Comparison of ENCODE assay signal across 14 cellular contexts in genomic region chr2:141906673-141907072, GRCh38.
DNase-seq lines count a peak whose midpoint lies in the region; ATAC-seq and TF ChIP-seq lines count a peak whose summit lies in the region.
"Had no signal": no experiment of that assay in that cellular context is flagged by ENCODE, and none has a peak within 500 bp of the region (broad histone marks: within the 10 kb centered on the region; RNA-seq: fewer than 3 reads in every experiment).

No MANE protein-coding gene starts in this region.

- TF ChIP-seq CTCF in mammary epithelial cell (conservative IDR thresholded peaks at IDR 0.05 in 1 of 2, IDR thresholded peaks at IDR 0.05 in 1 of 2; ENCODE audit: extremely low read depth in 1 of 2, insufficient read depth in 1 of 2, low read depth in 1 of 2, low read length in 2 of 2), result peak in 1 of 2 donors; percentile 37
- no peak for TF ChIP-seq CTCF in breast epithelium (IDR thresholded peaks at IDR 0.05)
- peak; percentile 58 for TF ChIP-seq CTCF in LNCaP clone FGC (IDR thresholded peaks at IDR 0.05; ENCODE audit: control insufficient read depth, extremely low read depth, insufficient read depth)
- peak; percentile 47 for TF ChIP-seq CTCF in PC-3 (conservative IDR thresholded peaks at IDR 0.05; ENCODE audit: low read depth, low read length)

- H3K27ac ChIP-seq in mammary epithelial cell (ENCODE audit: insufficient read depth, low read depth, low read length), result no peak overlapping the region
- no peak overlapping the region for H3K27ac ChIP-seq in breast epithelium
- H3K27ac ChIP-seq in PC-3 (ENCODE audit: low read length), result no peak overlapping the region
- H3K27ac ChIP-seq: PC-9 had no signal

- BruUV-seq in mammary epithelial cell (replicated peaks; lab: Mats Ljungman, UMichigan) (no TSS peak), PC-3 (replicated peaks; lab: Mats Ljungman, UMichigan) (no TSS peak)

- no peaks in the 10 kb centered on the region for H3K9me2 ChIP-seq in PC-3 (replicated peaks; ENCODE audit: low read length)

- CTCF ChIA-PET in mammary epithelial cell (lab: Charles Lee; ENCODE audit: low non-redundant PET), result no interaction called here
- CTCF ChIA-PET in PC-3 (lab: Charles Lee), result no interaction called here

- no peaks in the 10 kb centered on the region for H3F3A ChIP-seq in PC-3 (ENCODE audit: low read length, unreplicated experiment)

- ATAC-seq in PC-3, result peak; percentile 27; the same call in 1 of the 2 replicates
- ATAC-seq in left lobe of liver, result peak; percentile 31
- ATAC-seq in HG03097 (IDR thresholded peaks at IDR 0.05; ENCODE audit: low FRiP score, unreplicated experiment), result no peak
- no peak for ATAC-seq in HG03571 (IDR thresholded peaks at IDR 0.05; ENCODE audit: unreplicated experiment)

- no peak overlapping the region for H3K4me3 ChIP-seq in mammary epithelial cell (replicated peaks in 1 of 3; ENCODE audit: insufficient read depth in 1 of 3, low read depth in 2 of 3, low read length in 3 of 3)
- no peak overlapping the region for H3K4me3 ChIP-seq in breast epithelium
- H3K4me3 ChIP-seq in LNCaP clone FGC (ENCODE audit: low read depth, low read length), result no peak overlapping the region
- H3K4me3 ChIP-seq in PC-3 (ENCODE audit: low read length), result no peak overlapping the region
- H3K4me3 ChIP-seq: PC-9 had no signal

- WGBS in mammary epithelial cell (ENCODE audit: low coverage, missing lambda C conversion rate), result 10% methylated on average over 2 of the region's 2 CpGs

- dilution Hi-C loops in mammary epithelial cell (cut with HindIII; ENCODE audit: low sequenced_read_pairs), result no loop called here

- H4K20me1 ChIP-seq in mammary epithelial cell (ENCODE audit: insufficient read depth, low read length) (no peaks in the 10 kb centered on the region), PC-3 (ENCODE audit: low read length) (no peaks in the 10 kb centered on the region)

- H3K36me3 ChIP-seq in mammary epithelial cell (ENCODE audit: insufficient read depth, low read length) (no peaks in the 10 kb centered on the region), breast epithelium (no peaks in the 10 kb centered on the region), PC-3 (ENCODE audit: low read depth, low read length) (no peaks in the 10 kb centered on the region)

- H3K27me3 ChIP-seq in mammary epithelial cell (ENCODE audit: insufficient read depth, low read length), result no peaks in the 10 kb centered on the region
- H3K27me3 ChIP-seq in breast epithelium, result no peaks in the 10 kb centered on the region
- no peaks in the 10 kb centered on the region for H3K27me3 ChIP-seq in PC-3 (ENCODE audit: low read length)

- no peaks in the 10 kb centered on the region for H3K9me3 ChIP-seq in mammary epithelial cell (replicated peaks; ENCODE audit: insufficient read depth, low read length)
- H3K9me3 ChIP-seq in breast epithelium, result no peaks in the 10 kb centered on the region
- H3K9me3 ChIP-seq in PC-3 (ENCODE audit: low read length), result no peaks in the 10 kb centered on the region

- H2AFZ ChIP-seq in mammary epithelial cell (ENCODE audit: low read depth, low read length), result peak overlapping the region; percentile 20
- 0 out of 2 replicates have a peak overlapping the region, but pooled peaks have one; percentile 27 for H2AFZ ChIP-seq in PC-3 (ENCODE audit: low read length)
- H2AFZ ChIP-seq: PC-9 had no signal

- TF ChIP-seq POLR2A in breast epithelium (IDR thresholded peaks at IDR 0.05), result no peak

- DNase-seq in mammary epithelial cell, result peak; percentile 17
- DNase-seq in breast epithelium (ENCODE audit: low spot score in 2 of 2), result no peak
- peak; percentile 52 for DNase-seq in LNCaP clone FGC (ENCODE audit: low read depth)
- peak; percentile 11 for DNase-seq in PC-3
- DNase-seq in left lobe of liver (ENCODE audit: low spot score), result no peak
- no peak for DNase-seq in mesenteric fat pad (ENCODE audit: low spot score)
- DNase-seq: CD4-positive, alpha-beta memory T cell; NCI-H1436; NCI-H2081 treated with DMSO at 0.1 percent for 48 hours; NCI-H510A; PC-9; T-helper 2 cell had no signal

- H3K79me2 ChIP-seq in mammary epithelial cell (ENCODE audit: insufficient read depth, low read length) (no peaks in the 10 kb centered on the region), PC-3 (ENCODE audit: low read length) (no peaks in the 10 kb centered on the region)

- in situ Hi-C loops in mammary epithelial cell (cut with MboI; ENCODE audit: low sequenced_read_pairs in 2 of 2), result no loop called here

- H3K4me2 ChIP-seq in mammary epithelial cell (ENCODE audit: insufficient read depth, low read depth, low read length) (no peak overlapping the region), PC-3 (ENCODE audit: low read length) (no peak overlapping the region)
- H3K4me2 ChIP-seq: PC-9 had no signal

- intact Hi-C loops in mammary epithelial cell (cut with micrococcal nuclease) (no loop called here), breast epithelium (cut with DNase I; ENCODE audit: low total_unique reads) (no loop called here), PC-3 (cut with micrococcal nuclease) (loop anchor here (10.0 kb wide), 1 partner anchor 182 kb away; no protein-coding TSS in a partner anchor)

- H3K9ac ChIP-seq in mammary epithelial cell (ENCODE audit: insufficient read depth, low read length), result no peak overlapping the region
- H3K9ac ChIP-seq in PC-3 (ENCODE audit: low read length), result no peak overlapping the region

- H3K4me1 ChIP-seq in mammary epithelial cell (ENCODE audit: insufficient read depth, low read length) (peaks cover 4% of the 10 kb centered on the region), breast epithelium (no peaks in the 10 kb centered on the region), PC-3 (ENCODE audit: insufficient read depth, low read length) (no peaks in the 10 kb centered on the region)

- POLR2A ChIA-PET in PC-3 (lab: Charles Lee; ENCODE audit: unreplicated experiment), result no interaction called here

Comparison
In these comparisons a context has a peak if more than half of its experiments do, and no peak if none do; other contexts are left out.
1. DNase-seq: peak in mammary epithelial cell (single experiment), LNCaP clone FGC (single experiment) and PC-3 (single experiment); none in breast epithelium (0 of 2), left lobe of liver (single experiment) and mesenteric fat pad (single experiment).
2. CTCF ChIP-seq: peak in LNCaP clone FGC (single experiment) and PC-3 (single experiment); none in breast epithelium (0 of 3).
3. ATAC-seq: peak in PC-3 (single experiment) and left lobe of liver (single experiment); none in HG03097 (single experiment) and HG03571 (single experiment).